ENCODE assay signal across 28 cellular contexts in genomic region chr10:86289577-86289868, GRCh38.
DNase-seq lines count a peak whose midpoint lies in the region; ATAC-seq, FAIRE-seq and TF ChIP-seq lines count a peak whose summit lies in the region.
"Had no signal": no experiment of that assay in that cellular context is flagged by ENCODE, and none has a peak within 500 bp of the region (broad histone marks: within the 10 kb centered on the region; RNA-seq: fewer than 3 reads in every experiment).

No MANE protein-coding gene starts in this region.

- TF ChIP-seq EP300 in HepG2 (IDR thresholded peaks at IDR 0.05; ENCODE audit: low read depth in 2 of 2, low read length in 2 of 2) (no peak), HepG2 (CRISPR knock-in tag; IDR thresholded peaks at IDR 0.05; ENCODE audit: borderline replicate concordance) (no peak)

- peak overlapping the region; percentile 80; the same call in 1 of the 2 replicates for H3K27ac ChIP-seq in BLaER1
- H3K27ac ChIP-seq in HepG2 (ENCODE audit: extremely low read length, insufficient read depth, low read length) = no peak overlapping the region
- H3K27ac ChIP-seq: heart right ventricle, Peyer's patch, psoas muscle, transverse colon had no signal

- H4K20me1 ChIP-seq in BLaER1 (no peaks in the 10 kb centered on the region), HepG2 (ENCODE audit: insufficient read depth, low read length) (no peaks in the 10 kb centered on the region)

- intact Hi-C loops in HepG2 (cut with micrococcal nuclease; ENCODE audit: unreplicated experiment) = no loop called here

- H3K79me2 ChIP-seq in HepG2 (ENCODE audit: insufficient read depth, low read length) = no peaks in the 10 kb centered on the region

- H3K9me3 ChIP-seq in BLaER1 (no peaks in the 10 kb centered on the region), HepG2 (ENCODE audit: low read length) (no peaks in the 10 kb centered on the region)
- H3K9me3 ChIP-seq: heart right ventricle, Peyer's patch, psoas muscle, transverse colon had no signal

- TF ChIP-seq POLR2A in HepG2 (IDR thresholded peaks at IDR 0.05; ENCODE audit: insufficient read depth in 1 of 2, low read depth in 2 of 2, low read length in 2 of 2) = no peak

- CTCF ChIA-PET in HepG2 (lab: Yijun Ruan, JAX; ENCODE audit: low intra/inter-chr PET ratio, low total read pairs) = no interaction called here

- H3K4me2 ChIP-seq in BLaER1 (peak overlapping the region; percentile 85), HepG2 (ENCODE audit: low read depth, low read length) (no peak overlapping the region)

- H3K4me3 ChIP-seq in BLaER1 = no peak overlapping the region
- H3K4me3 ChIP-seq in HepG2 (replicated peaks in 1 of 3; ENCODE audit: insufficient read depth in 1 of 3, low read depth in 2 of 3, low read length in 3 of 3) = no peak overlapping the region
- H3K4me3 ChIP-seq: heart right ventricle, Peyer's patch, psoas muscle, transverse colon had no signal

- TF ChIP-seq RAD21 in HepG2 (CRISPR knock-in tag; IDR thresholded peaks at IDR 0.05) = no peak

- ATAC-seq in HepG2 (no peak), HG03469 (IDR thresholded peaks at IDR 0.05; ENCODE audit: unreplicated experiment) (no peak)
- ATAC-seq: activated CD8-positive, alpha-beta memory T cell treated with anti-CD3 and anti-CD28 coated beads, Interleukin-2, amount 10 ng/mL, durations not matched to agents 7 days and 5 days; activated T-cell treated with anti-CD3 and anti-CD28 coated beads, Interleukin-2, amount 50 U/mL, for 72 hours; esophagus mucosa; heart right ventricle; naive thymus-derived CD8-positive, alpha-beta T cell; psoas muscle had no signal

- 0% methylated on average over 2 of the region's 2 CpGs for WGBS in HepG2 (ENCODE audit: low lambda C conversion rate)

- FAIRE-seq in HepG2 (lab: Jason Lieb, UNC) = no peak
- FAIRE-seq in GM19239 (lab: Jason Lieb, UNC) = no peak
- FAIRE-seq: GM12892, kidney had no signal

- H3K27me3 ChIP-seq in BLaER1 (no peaks in the 10 kb centered on the region), HepG2 (ENCODE audit: control insufficient read depth in 1 of 2, insufficient read depth in 2 of 2, low read length in 2 of 2) (peaks cover 5 to 17% of the 10 kb centered on the region in 2 experiments; a peak in 4 of 5 replicates)
- H3K27me3 ChIP-seq: heart right ventricle, Peyer's patch, transverse colon had no signal

- DNase-seq in SK-MEL-5 (ENCODE audit: low read depth, low spot score) (peak; percentile 7), HepG2 (ENCODE audit: low spot score) (no peak), GM19239 (ENCODE audit: insufficient read length, low spot score) (no peak), NCI-H1105 (lab: John Stamatoyannopoulos, UW) (no peak), DMS153 treated with DMSO at 0.1 percent for 48 hours (lab: John Stamatoyannopoulos, UW; ENCODE audit: unreplicated experiment) (no peak)
- DNase-seq: ACHN; activated CD4-positive, alpha-beta T cell treated with anti-CD3 and anti-CD28 coated beads, Interleukin-2, amount 10 ng/mL, durations not matched to agents 24 days and 14 days; activated naive CD4-positive, alpha-beta T cell treated with anti-CD3 and anti-CD28 coated beads for 36 hours; activated T-cell treated with anti-CD3 and anti-CD28 coated beads, Interleukin-2, amount 50 U/mL, for 72 hours; central memory CD4-positive, alpha-beta T cell; DMS 273 treated with DMSO at 0.1 percent for 48 hours; heart right ventricle; kidney; NCI-H2029; NCI-H526; psoas muscle; SIG-M5; stimulated activated CD4-positive, alpha-beta T cell treated with anti-CD3 and anti-CD28 coated beads, Interleukin-4, amount 100 ng/mL, for 4 hours; T1000; transverse colon had no signal

- 0 out of 3 replicates have a peak, but pooled peaks have one; percentile 16 for TF ChIP-seq CTCF in GM12872 (IDR thresholded peaks at IDR 0.05; ENCODE audit: insufficient read depth, low read depth, low read length)
- no peak for TF ChIP-seq CTCF in HepG2 (CRISPR knock-in tag; IDR thresholded peaks at IDR 0.05)

- H2AFZ ChIP-seq in HepG2 (ENCODE audit: low read length) = no peak overlapping the region

- POLR2A ChIA-PET in HepG2 (lab: Yijun Ruan, JAX) = no interaction called here

- H3K9ac ChIP-seq in BLaER1 = no peak overlapping the region
- H3K9ac ChIP-seq in HepG2 (ENCODE audit: insufficient read depth, low read depth, low read length) = no peak overlapping the region

- in situ Hi-C loops in SK-MEL-5 (cut with HindIII; ENCODE audit: low pct_unique_long_range_greater_than_20kb, low sequenced_read_pairs) = no loop called here
- in situ Hi-C loops in HepG2 (cut with HindIII; ENCODE audit: extremely low pct_ligation_motif_present, low pct_unique_long_range_greater_than_20kb) = no loop called here

- BruUV-seq in HepG2 (replicated peaks; lab: Mats Ljungman, UMichigan) = no TSS peak

- H3K4me1 ChIP-seq in BLaER1 = peaks cover 70% of the 10 kb centered on the region
- no peaks in the 10 kb centered on the region for H3K4me1 ChIP-seq in HepG2 (ENCODE audit: insufficient read depth, low read length)
- H3K4me1 ChIP-seq: heart right ventricle, Peyer's patch, psoas muscle, transverse colon had no signal

- H3K36me3 ChIP-seq in BLaER1 (no peaks in the 10 kb centered on the region), HepG2 (replicated peaks in 1 of 2; ENCODE audit: control insufficient read depth in 1 of 2, insufficient read depth in 2 of 2, low read length in 2 of 2) (no peaks in the 10 kb centered on the region)
- H3K36me3 ChIP-seq: heart right ventricle, Peyer's patch, transverse colon had no signal

TF ChIP-seq in HepG2, 621 proteins besides CTCF, POLR2A, EP300 and RAD21:
- TF ChIP-seq ZNF746 (CRISPR knock-in tag; IDR thresholded peaks at IDR 0.05) = no peak
- peak; percentile 2; the same call in 1 of the 2 replicates for TF ChIP-seq ZNF329 (CRISPR knock-in tag; IDR thresholded peaks at IDR 0.05; ENCODE audit: low read depth)
TF ChIP-seq in HepG2: peak in this region for 1.
